In genomic region chr22:38755911-38756532, GRCh38 we compare ENCODE assay signal across 8 cellular contexts. TPM values are rescaled to one million over a fixed set of nuclear protein-coding genes. Genes with fewer than 3 reads are reported as not detected.
DNase-seq lines count a peak whose midpoint lies in the region; ATAC-seq and TF ChIP-seq lines count a peak whose summit lies in the region.

Gene SUN2, minus strand, starts transcription at chr22:38755998. Its CDS starts 3,370 bp downstream, at chr22:38752628.

- H3K4me1 ChIP-seq in adipocyte (ENCODE audit: control insufficient read depth, insufficient read depth, low read length) (peaks cover 18% of the 10 kb centered on the region), tibial nerve (peaks cover 0 to 49% (median 29%) of the 10 kb centered on the region in 4 donors)

- CTCF ChIA-PET in T-cell (lab: Charles Lee): interaction anchor here in 1 of 2 donors (0.5 to 0.9 kb wide), 3 partner anchors 9 to 387 kb away, joined by 3 to 4 read pairs (median 3); no protein-coding TSS in a partner anchor

- peak within 1 kb of the TSS; percentile 91 to 100 (median 99) for H3K4me3 Mint-ChIP-seq in T-cell

- POLR2A ChIA-PET in T-cell (lab: Charles Lee): interaction anchor here in 1 of 2 donors (0.7 kb wide), 1 partner anchor 46 kb away, joined by 3 read pairs; no protein-coding TSS in a partner anchor

- intact Hi-C loops in cardiac septum (cut with DNase I): loop anchor here (5.0 kb wide), 1 partner anchor 54 kb away; the partner anchor contains the start of gene JOSD1

- TF ChIP-seq POLR2A in tibial nerve (IDR thresholded peaks at IDR 0.05): peak; percentile 54 to 90

- no peaks in the 10 kb centered on the region for H3K9me3 ChIP-seq in adipocyte (ENCODE audit: control insufficient read depth, low read length)
- no peaks in the 10 kb centered on the region for H3K9me3 ChIP-seq in tibial nerve

- peaks cover 20% of the 10 kb centered on the region for H3K36me3 ChIP-seq in adipocyte (ENCODE audit: control insufficient read depth, insufficient read depth, low read length, severe bottlenecking)
- H3K36me3 ChIP-seq in tibial nerve: peaks cover 0 to 19% (median 8%) of the 10 kb centered on the region in 3 donors

- H3K27ac Mint-ChIP-seq in T-cell: peak within 1 kb of the TSS; percentile 100

- no peaks in the 10 kb centered on the region for H3K27me3 ChIP-seq in adipocyte (replicated peaks; ENCODE audit: control insufficient read depth, insufficient read depth, low read length)
- H3K27me3 ChIP-seq in tibial nerve: no peaks in the 10 kb centered on the region

- TF ChIP-seq CTCF in tibial nerve (IDR thresholded peaks at IDR 0.05): peak in 1 of 5 experiments; percentile 49

- ATAC-seq in GM21717 (IDR thresholded peaks at IDR 0.05; ENCODE audit: unreplicated experiment) (peak; percentile 49), T-cell (replicated peaks in 1 of 4) (peak; percentile 69 to 78 (median 74))

- H3K36me3 Mint-ChIP-seq in T-cell: peaks cover 36% of the 10 kb centered on the region

- peak within 1 kb of the TSS; percentile 92 to 96 (median 94) for H3K27ac ChIP-seq in tibial nerve

- DNase-seq in ELF-1 (ENCODE audit: low read depth, low spot score) (peak; percentile 80), Kasumi-1 (lab: John Stamatoyannopoulos, UW) (peak; percentile 55 to 64), T-cell (peak; percentile 82 to 96 (median 90)), adipocyte (ENCODE audit: low read depth) (peak; percentile 97), cardiac septum (ENCODE audit: low spot score) (peak; percentile 98), pons (ENCODE audit: low spot score) (peak; percentile 95), tibial nerve (ENCODE audit: low spot score in 2 of 2) (peak; percentile 89 to 95)

- no peaks in the 10 kb centered on the region for H3K9me3 Mint-ChIP-seq in T-cell

- H3K4me3 ChIP-seq in adipocyte (ENCODE audit: low read length): peak within 1 kb of the TSS; percentile 89
- H3K4me3 ChIP-seq in tibial nerve: peak within 1 kb of the TSS; percentile 65 to 80 (median 73)

- WGBS in tibial nerve, 2 donors: 2% methylated on average over 11 to 33 of the region's 68 CpGs

- peak in 1 of 2 donors; percentile 78 for TF ChIP-seq EP300 in tibial nerve (IDR thresholded peaks at IDR 0.05)

- peak within 1 kb of the TSS; percentile 97 for H3K9ac ChIP-seq in adipocyte (ENCODE audit: low read length)

- H3K4me1 Mint-ChIP-seq in T-cell: peaks cover 61 to 66% (median 63%) of the 10 kb centered on the region in 3 donors

- H3K27me3 Mint-ChIP-seq in T-cell: no peaks in the 10 kb centered on the region

RNA-seq across cellular contexts. Expression of gene SUN2, which starts in this region (rescaled TPM):
- 1,000 to 10,000 TPM in 2 of 5 donors, 100 to 1,000 TPM in 3; 526 to 1,075 (median 979) TPM for total RNA-seq in T-cell
- 130 TPM for total RNA-seq in cardiac septum
- 1,000 to 10,000 TPM in 1 of 4 donors, 100 to 1,000 TPM in 3; 640 to 1,234 (median 846) TPM for total RNA-seq in tibial nerve

Comparison
In these comparisons a context has a peak if more than half of its experiments do, and no peak if none do; other contexts are left out.
1. Peak in every context shown above with its lines: DNase-seq, ATAC-seq, H3K4me3 ChIP-seq and H3K27ac ChIP-seq.